In genomic region chr17:17841620-17842025, GRCh38 we compare ENCODE assay signal across 1 cellular context.
TF ChIP-seq lines count a peak whose summit lies in the region.

No MANE protein-coding gene starts in this region.

TF ChIP-seq in H1, 55 proteins besides CTCF, POLR2A, EP300 and RAD21:
- TF ChIP-seq, protein P1, sequence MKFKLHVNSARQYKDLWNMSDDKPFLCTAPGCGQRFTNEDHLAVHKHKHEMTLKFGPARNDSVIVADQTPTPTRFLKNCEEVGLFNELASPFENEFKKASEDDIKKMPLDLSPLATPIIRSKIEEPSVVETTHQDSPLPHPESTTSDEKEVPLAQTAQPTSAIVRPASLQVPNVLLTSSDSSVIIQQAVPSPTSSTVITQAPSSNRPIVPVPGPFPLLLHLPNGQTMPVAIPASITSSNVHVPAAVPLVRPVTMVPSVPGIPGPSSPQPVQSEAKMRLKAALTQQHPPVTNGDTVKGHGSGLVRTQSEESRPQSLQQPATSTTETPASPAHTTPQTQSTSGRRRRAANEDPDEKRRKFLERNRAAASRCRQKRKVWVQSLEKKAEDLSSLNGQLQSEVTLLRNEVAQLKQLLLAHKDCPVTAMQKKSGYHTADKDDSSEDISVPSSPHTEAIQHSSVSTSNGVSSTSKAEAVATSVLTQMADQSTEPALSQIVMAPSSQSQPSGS (IDR thresholded peaks at IDR 0.05; ENCODE audit: low read length), result no peak
- TF ChIP-seq KDM1A (IDR thresholded peaks at IDR 0.05; ENCODE audit: borderline replicate concordance, low read length), result no peak
- TF ChIP-seq JUN (IDR thresholded peaks at IDR 0.05; ENCODE audit: low read depth, low read length), result no peak
- no peak for TF ChIP-seq USF2 (IDR thresholded peaks at IDR 0.05; ENCODE audit: low read length)
- no peak for TF ChIP-seq PHF8 (conservative IDR thresholded peaks at IDR 0.05; ENCODE audit: low read depth, low read length)
- TF ChIP-seq SIX5 (IDR thresholded peaks at IDR 0.05; ENCODE audit: low read depth, low read length), result no peak
- TF ChIP-seq YY1 (IDR thresholded peaks at IDR 0.05; ENCODE audit: low read depth, low read length), result no peak
- no peak for TF ChIP-seq BRCA1 (IDR thresholded peaks at IDR 0.05; ENCODE audit: low read depth, low read length)
- no peak for TF ChIP-seq FOSL1 (IDR thresholded peaks at IDR 0.05; ENCODE audit: insufficient read depth, low read depth, low read length)
- no peak for TF ChIP-seq RFX5 (IDR thresholded peaks at IDR 0.05; ENCODE audit: borderline replicate concordance, low read depth, low read length)
- no peak for TF ChIP-seq SUZ12 (IDR thresholded peaks at IDR 0.05; ENCODE audit: low read length)
- TF ChIP-seq SRF (IDR thresholded peaks at IDR 0.05; ENCODE audit: low read depth, low read length), result no peak
